26 cellular contexts compared by ENCODE assay signal in genomic region chr6:105372862-105373182, GRCh38. TPM values are rescaled to one million over a fixed set of nuclear protein-coding genes. Genes with fewer than 3 reads are reported as not detected.
DNase-seq lines count a peak whose midpoint lies in the region; ATAC-seq and TF ChIP-seq lines count a peak whose summit lies in the region.
"Had no signal": no experiment of that assay in that cellular context is flagged by ENCODE, and none has a peak within 500 bp of the region (broad histone marks: within the 10 kb centered on the region; RNA-seq: fewer than 3 reads in every experiment).

No MANE protein-coding gene starts in this region.

- H3K27ac ChIP-seq in epithelial cell of prostate = peak overlapping the region; percentile 96
- H3K27ac ChIP-seq: right lobe of liver had no signal

- H3K27me3 Mint-ChIP-seq in Caco-2 (ENCODE audit: insufficient read depth, unreplicated experiment) (no peaks in the 10 kb centered on the region), T-helper 17 cell (no peaks in the 10 kb centered on the region), osteocyte (ENCODE audit: unreplicated experiment) (no peaks in the 10 kb centered on the region)
- H3K27me3 Mint-ChIP-seq: CD4-positive, alpha-beta T cell; stimulated activated naive CD8-positive, alpha-beta T cell treated with anti-CD3 and anti-CD28 coated beads, Interleukin-15, Interleukin-2, amounts not matched to agents 100 ng/mL and 50 ng/mL, for 24 hours had no signal

- peak in 1 of 2 experiments; percentile 55 for DNase-seq in Caco-2
- no peak for DNase-seq in T-helper 17 cell
- DNase-seq in epithelial cell of prostate (ENCODE audit: low read depth, low spot score) = peak; percentile 98
- no peak for DNase-seq in osteocyte (ENCODE audit: extremely low spot score, unreplicated experiment)
- DNase-seq in NCI-H1694 treated with DMSO at 0.1 percent for 48 hours (lab: John Stamatoyannopoulos, UW) = no peak
- DNase-seq in hypothalamus (lab: John Stamatoyannopoulos, UW) = no peak
- DNase-seq: activated CD4-positive, alpha-beta T cell treated with anti-CD3 and anti-CD28 coated beads for 48 hours; activated naive CD4-positive, alpha-beta T cell treated with anti-CD3 and anti-CD28 coated beads for 36 hours; activated T-cell treated with anti-CD3 and anti-CD28 coated beads, Interleukin-2, amount 50 U/mL, for 48 hours; caudate nucleus; CD4-positive, alpha-beta T cell; DMS 273 treated with DMSO at 0.1 percent for 48 hours; foreskin fibroblast; NCI-H1436; NCI-H2107; NCI-H510A; posterior cingulate gyrus; right lobe of liver; stimulated activated CD4-positive, alpha-beta T cell treated with anti-CD3 and anti-CD28 coated beads, Interleukin-15, amount 100 ng/mL, for 24 hours; T-helper 2 cell had no signal

- CTCF ChIA-PET in Caco-2 (lab: Charles Lee) = interaction anchor here (1.2 kb wide), 1 partner anchor 29 kb away, joined by 4 read pairs; no protein-coding TSS in a partner anchor

- no TSS peak for BruUV-seq in Caco-2 (replicated peaks; lab: Mats Ljungman, UMichigan)

- POLR2A ChIA-PET in Caco-2 (lab: Charles Lee) = no interaction called here

- H3K27ac Mint-ChIP-seq in Caco-2 (ENCODE audit: unreplicated experiment) = peak overlapping the region; percentile 82
- peak overlapping the region; percentile 63 for H3K27ac Mint-ChIP-seq in T-helper 17 cell
- peak overlapping the region; percentile 62 for H3K27ac Mint-ChIP-seq in osteocyte (ENCODE audit: unreplicated experiment)
- H3K27ac Mint-ChIP-seq: activated naive CD4-positive, alpha-beta T cell treated with anti-CD3 and anti-CD28 coated beads for 36 hours; CD4-positive, alpha-beta T cell had no signal

- H3K36me3 ChIP-seq in Caco-2 (ENCODE audit: control insufficient read depth, insufficient read depth, low read length) = peaks cover 3% of the 10 kb centered on the region

- H3K9me3 Mint-ChIP-seq in Caco-2 (ENCODE audit: unreplicated experiment) = no peaks in the 10 kb centered on the region
- peaks cover 4% of the 10 kb centered on the region for H3K9me3 Mint-ChIP-seq in osteocyte (ENCODE audit: unreplicated experiment)
- H3K9me3 Mint-ChIP-seq: activated naive CD4-positive, alpha-beta T cell treated with anti-CD3 and anti-CD28 coated beads for 36 hours; CD4-positive, alpha-beta T cell; stimulated activated naive CD8-positive, alpha-beta T cell treated with anti-CD3 and anti-CD28 coated beads, Interleukin-15, Interleukin-2, amounts not matched to agents 100 ng/mL and 50 ng/mL, for 24 hours had no signal

- no peak overlapping the region for H3K4me3 ChIP-seq in Caco-2 (ENCODE audit: low read depth, low read length)
- H3K4me3 ChIP-seq: right lobe of liver, SK-N-MC, tibial nerve had no signal

- H3K4me1 ChIP-seq in Caco-2 = peaks cover 40% of the 10 kb centered on the region
- H3K4me1 ChIP-seq: right lobe of liver, tibial nerve had no signal

- TF ChIP-seq CTCF in Caco-2 (IDR thresholded peaks at IDR 0.05; ENCODE audit: insufficient read depth in 1 of 2, low read depth in 1 of 2, low read length in 1 of 2, severe bottlenecking in 1 of 2, unreplicated experiment in 1 of 2) = no peak
- TF ChIP-seq CTCF in osteocyte (IDR thresholded peaks at IDR 0.05) = no peak

- H3K4me1 Mint-ChIP-seq in Caco-2 (ENCODE audit: low read depth, unreplicated experiment) (peaks cover 23% of the 10 kb centered on the region), T-helper 17 cell (peaks cover 6% of the 10 kb centered on the region), osteocyte (ENCODE audit: unreplicated experiment) (peaks cover 29% of the 10 kb centered on the region)

- intact Hi-C loops in Caco-2 (cut with micrococcal nuclease; ENCODE audit: unreplicated experiment) = no loop called here

- no peak for ATAC-seq in T-helper 17 cell
- no peak for ATAC-seq in GM21529 (IDR thresholded peaks at IDR 0.05; ENCODE audit: unreplicated experiment)
- ATAC-seq in HG03039 (IDR thresholded peaks at IDR 0.05; ENCODE audit: unreplicated experiment) = no peak
- ATAC-seq: right lobe of liver had no signal

- no peaks in the 10 kb centered on the region for H3K27me3 ChIP-seq in Caco-2 (replicated peaks; ENCODE audit: control insufficient read depth, insufficient read depth, low read length)
- H3K27me3 ChIP-seq: right lobe of liver, tibial nerve had no signal

- H3K36me3 Mint-ChIP-seq in Caco-2 (ENCODE audit: insufficient read depth, unreplicated experiment) = peaks cover 38% of the 10 kb centered on the region
- H3K36me3 Mint-ChIP-seq in T-helper 17 cell (ENCODE audit: low read depth) = peaks cover 13% of the 10 kb centered on the region
- H3K36me3 Mint-ChIP-seq in osteocyte (ENCODE audit: unreplicated experiment) = peaks cover 52% of the 10 kb centered on the region

- no peak overlapping the region for H3K4me3 Mint-ChIP-seq in Caco-2 (ENCODE audit: unreplicated experiment)
- no peak overlapping the region for H3K4me3 Mint-ChIP-seq in T-helper 17 cell
- no peak overlapping the region for H3K4me3 Mint-ChIP-seq in osteocyte (ENCODE audit: unreplicated experiment)
- H3K4me3 Mint-ChIP-seq: activated naive CD4-positive, alpha-beta T cell treated with anti-CD3 and anti-CD28 coated beads for 36 hours; CD4-positive, alpha-beta T cell; neural crest cell; stimulated activated naive CD8-positive, alpha-beta T cell treated with anti-CD3 and anti-CD28 coated beads, Interleukin-15, Interleukin-2, amounts not matched to agents 100 ng/mL and 50 ng/mL, for 24 hours had no signal

- H3K9me3 ChIP-seq in Caco-2 (peaks cover 7% of the 10 kb centered on the region), T-helper 17 cell (ENCODE audit: control insufficient read depth, low read length, poor library complexity, severe bottlenecking) (no peaks in the 10 kb centered on the region)
- H3K9me3 ChIP-seq: right lobe of liver had no signal

RNA-seq across cellular contexts. Expression of gene PREP, which starts 30.1 kb away (rescaled TPM):
- 66.5 and 69.9 TPM in 2 replicates for total RNA-seq in Caco-2 (2022)
- total RNA-seq in T-helper 17 cell = 10 to 100 TPM; 26.2 to 27.8 TPM
- 35.7 and 36.9 TPM in 2 replicates for total RNA-seq in osteocyte
